Comparison of ENCODE assay signal across 24 cellular contexts in genomic region chr17:82056729-82057621, GRCh38. TPM values are rescaled to one million over a fixed set of nuclear protein-coding genes. Genes with fewer than 3 reads are reported as not detected.
A peak's percentile ranks its signal among the peaks of the same experiment; 100 is the strongest.
DNase-seq lines count a peak whose midpoint lies in the region; ATAC-seq, FAIRE-seq and TF ChIP-seq lines count a peak whose summit lies in the region.
"Had no signal": no experiment of that assay in that cellular context is flagged by ENCODE, and none has a peak within 500 bp of the region (broad histone marks: within the 10 kb centered on the region; RNA-seq: fewer than 3 reads in every experiment).

No MANE protein-coding gene starts in this region.

- H3K4me3 ChIP-seq in AG04450 (ENCODE audit: low read depth, low read length) (no peak overlapping the region), Caco-2 (ENCODE audit: low read depth, low read length) (no peak overlapping the region), Panc1 (ENCODE audit: low read depth in 2 of 2, low read length in 2 of 2) (no peak overlapping the region), HepG2 (replicated peaks in 1 of 3; ENCODE audit: insufficient read depth in 1 of 3, low read depth in 2 of 3, low read length in 3 of 3) (peak overlapping the region in 1 of 3 experiments; percentile 11; a peak in 1 of 6 replicates), hepatocyte (no peak overlapping the region)
- H3K4me3 ChIP-seq: stomach had no signal

- no peaks in the 10 kb centered on the region for H3K27me3 Mint-ChIP-seq in Caco-2 (ENCODE audit: insufficient read depth, unreplicated experiment)
- H3K27me3 Mint-ChIP-seq: activated naive CD8-positive, alpha-beta T cell treated with anti-CD3 and anti-CD28 coated beads for 36 hours; B cell; effector memory CD8-positive, alpha-beta T cell had no signal

- CTCF ChIA-PET in AG04450 (lab: Charles Lee) (no interaction called here), Caco-2 (lab: Charles Lee) (interaction anchor here (1.1 kb wide), 1 partner anchor 19 kb away, joined by 3 read pairs; the partner anchor contains the start of gene DCXR), Panc1 (lab: Charles Lee) (interaction anchor here (1.1 to 1.6 kb wide), 2 partner anchors 19 to 27 kb away, joined by 4 to 7 read pairs; partner anchors contain the start of gene DCXR), HepG2 (lab: Yijun Ruan, JAX; ENCODE audit: low intra/inter-chr PET ratio, low total read pairs) (no interaction called here)

- H3K27ac ChIP-seq in AG04450 (ENCODE audit: low read depth, low read length), result peak overlapping the region; percentile 11
- no peak overlapping the region for H3K27ac ChIP-seq in Panc1 (ENCODE audit: low read length)
- H3K27ac ChIP-seq in HepG2 (ENCODE audit: extremely low read length, insufficient read depth, low read length), result peak overlapping the region; percentile 91
- H3K27ac ChIP-seq in hepatocyte, result no peak overlapping the region
- H3K27ac ChIP-seq: KMS-11, stomach had no signal

- BruUV-seq in Caco-2 (replicated peaks; lab: Mats Ljungman, UMichigan) (TSS peak; percentile 54), Panc1 (replicated peaks; lab: Mats Ljungman, UMichigan) (TSS peak; percentile 89), HepG2 (replicated peaks; lab: Mats Ljungman, UMichigan) (no TSS peak)

- H2AFZ ChIP-seq in HepG2 (ENCODE audit: low read length) (no peak overlapping the region), hepatocyte (no peak overlapping the region)

- no peaks in the 10 kb centered on the region for H3K9me3 Mint-ChIP-seq in Caco-2 (ENCODE audit: unreplicated experiment)
- H3K9me3 Mint-ChIP-seq: activated naive CD8-positive, alpha-beta T cell treated with anti-CD3 and anti-CD28 coated beads for 36 hours; activated T-helper 2 cell treated with anti-CD3 and anti-CD28 coated beads, Interferon-gamma antibody, Interleukin-2, Interleukin-4, amounts not matched to agents 10 μg/mL and 5 μg/mL and 100 μg/mL, durations not matched to agents 14 hours and 24 hours and 36 hours; effector memory CD8-positive, alpha-beta T cell; mesothelial cell of epicardium; natural killer cell had no signal

- POLR2A ChIA-PET in AG04450 (lab: Yijun Ruan, JAX) (interaction anchor here (0.5 to 1.1 kb wide), 2 partner anchors 16 to 19 kb away, joined by 3 to 4 read pairs; no protein-coding TSS in a partner anchor), Caco-2 (lab: Charles Lee) (no interaction called here), Panc1 (lab: Charles Lee) (no interaction called here), HepG2 (lab: Yijun Ruan, JAX) (interaction anchor here (0.7 to 3.1 kb wide), 15 partner anchors 8 to 260 kb away, joined by 3 to 28 read pairs (median 5); partner anchors contain the start of genes CD7, CENPX, DCXR and DUS1L)

- H3K4me3 Mint-ChIP-seq in Caco-2 (ENCODE audit: unreplicated experiment), result no peak overlapping the region
- H3K4me3 Mint-ChIP-seq: activated naive CD8-positive, alpha-beta T cell treated with anti-CD3 and anti-CD28 coated beads for 36 hours; B cell; effector memory CD8-positive, alpha-beta T cell; natural killer cell had no signal

- TF ChIP-seq EP300 in HepG2 (IDR thresholded peaks at IDR 0.05; ENCODE audit: low read depth in 2 of 2, low read length in 2 of 2) (peak in 1 of 2 experiments; percentile 14; a peak in 1 of 4 replicates), HepG2 (CRISPR knock-in tag; IDR thresholded peaks at IDR 0.05; ENCODE audit: borderline replicate concordance) (no peak)

- H3K4me2 ChIP-seq in HepG2 (ENCODE audit: low read depth, low read length), result peak overlapping the region; percentile 29
- H3K4me2 ChIP-seq in hepatocyte, result no peak overlapping the region
- H3K4me2 ChIP-seq: KMS-11 had no signal

- DNase-seq in AG04450 (ENCODE audit: low read depth, low spot score) (no peak), Caco-2 (no peak), Panc1 (ENCODE audit: low read depth, low spot score) (no peak), HepG2 (ENCODE audit: low spot score) (peak; percentile 79), hepatocyte (ENCODE audit: low spot score) (no peak), DMS153 treated with DMSO at 0.1 percent for 48 hours (lab: John Stamatoyannopoulos, UW; ENCODE audit: unreplicated experiment) (no peak)
- DNase-seq: activated CD4-positive, alpha-beta T cell treated with anti-CD3 and anti-CD28 coated beads for 48 hours; activated naive CD8-positive, alpha-beta T cell treated with anti-CD3 and anti-CD28 coated beads for 36 hours; effector memory CD8-positive, alpha-beta T cell; kidney glomerular epithelial cell; MV-4-11; natural killer cell; NCI-H1930; NCI-H510A; SHP77; stomach; trophoblast cell had no signal

- H3K4me1 Mint-ChIP-seq in Caco-2 (ENCODE audit: low read depth, unreplicated experiment), result no peaks in the 10 kb centered on the region

- no peaks in the 10 kb centered on the region for H3K9me2 ChIP-seq in hepatocyte (replicated peaks; ENCODE audit: insufficient read depth)

- no peak for TF ChIP-seq CTCF in AG04450 (IDR thresholded peaks at IDR 0.05; ENCODE audit: low read depth, low read length)
- TF ChIP-seq CTCF in Caco-2 (IDR thresholded peaks at IDR 0.05; ENCODE audit: insufficient read depth in 1 of 2, low read depth in 1 of 2, low read length in 1 of 2, severe bottlenecking in 1 of 2, unreplicated experiment in 1 of 2), result no peak
- no peak for TF ChIP-seq CTCF in Panc1 (IDR thresholded peaks at IDR 0.05)
- peak; percentile 53 for TF ChIP-seq CTCF in HepG2 (CRISPR knock-in tag; IDR thresholded peaks at IDR 0.05)
- no peak for TF ChIP-seq CTCF in hepatocyte (IDR thresholded peaks at IDR 0.05; ENCODE audit: poor library complexity)

- in situ Hi-C loops in Panc1 (cut with HindIII; ENCODE audit: low pct_unique_long_range_greater_than_20kb, low sequenced_read_pairs), result loop anchor here (10.0 kb wide), 1 partner anchor 78 kb away; no protein-coding TSS in a partner anchor
- in situ Hi-C loops in HepG2 (cut with HindIII; ENCODE audit: extremely low pct_ligation_motif_present, low pct_unique_long_range_greater_than_20kb), result no loop called here

- H3K27me3 ChIP-seq in AG04450 (ENCODE audit: control insufficient read depth, insufficient read depth, low read length) (no peaks in the 10 kb centered on the region), Caco-2 (replicated peaks; ENCODE audit: control insufficient read depth, insufficient read depth, low read length) (no peaks in the 10 kb centered on the region), Panc1 (ENCODE audit: control insufficient read depth, insufficient read depth, low read length) (no peaks in the 10 kb centered on the region), HepG2 (ENCODE audit: control insufficient read depth in 1 of 2, insufficient read depth in 2 of 2, low read length in 2 of 2) (no peaks in the 10 kb centered on the region; a peak in 1 of 5 replicates), hepatocyte (no peaks in the 10 kb centered on the region)
- H3K27me3 ChIP-seq: stomach had no signal

- H3K79me2 ChIP-seq in HepG2 (ENCODE audit: insufficient read depth, low read length) (peaks cover 18% of the 10 kb centered on the region), hepatocyte (peaks cover 15% of the 10 kb centered on the region)

- H3K9me3 ChIP-seq in AG04450 (ENCODE audit: control insufficient read depth, insufficient read depth, low read length) (no peaks in the 10 kb centered on the region; the same call in 1 of the 2 replicates), Caco-2 (no peaks in the 10 kb centered on the region), Panc1 (ENCODE audit: control insufficient read depth, insufficient read depth, low read depth, low read length) (no peaks in the 10 kb centered on the region), HepG2 (ENCODE audit: low read length) (no peaks in the 10 kb centered on the region), hepatocyte (ENCODE audit: low read depth) (no peaks in the 10 kb centered on the region)
- H3K9me3 ChIP-seq: stomach had no signal

- peak overlapping the region; percentile 59 for H3K9ac ChIP-seq in HepG2 (ENCODE audit: insufficient read depth, low read depth, low read length)
- H3K9ac ChIP-seq: KMS-11 had no signal

- peak; percentile 83 for FAIRE-seq in HepG2 (lab: Jason Lieb, UNC)
- FAIRE-seq: G401.6, TTC549 had no signal

- H4K20me1 ChIP-seq in HepG2 (ENCODE audit: insufficient read depth, low read length), result no peaks in the 10 kb centered on the region; the same call in 1 of the 2 replicates
- peaks cover 3% of the 10 kb centered on the region for H4K20me1 ChIP-seq in hepatocyte (ENCODE audit: insufficient read depth, poor library complexity, severe bottlenecking)

- peak; percentile 44 for ATAC-seq in Panc1
- peak; percentile 80 for ATAC-seq in HepG2
- ATAC-seq in HG03196 (IDR thresholded peaks at IDR 0.05; ENCODE audit: unreplicated experiment), result no peak
- ATAC-seq: effector memory CD8-positive, alpha-beta T cell; natural killer cell had no signal

- TF ChIP-seq POLR2A in HepG2 (IDR thresholded peaks at IDR 0.05; ENCODE audit: insufficient read depth in 1 of 2, low read depth in 2 of 2, low read length in 2 of 2), result no peak

- intact Hi-C loops in Caco-2 (cut with micrococcal nuclease; ENCODE audit: unreplicated experiment) (no loop called here), Panc1 (cut with micrococcal nuclease; ENCODE audit: unreplicated experiment) (no loop called here), HepG2 (cut with micrococcal nuclease; ENCODE audit: unreplicated experiment) (no loop called here)

- H3K36me3 ChIP-seq in Caco-2 (ENCODE audit: control insufficient read depth, insufficient read depth, low read length) (peaks cover 1% of the 10 kb centered on the region; the same call in 1 of the 2 replicates), Panc1 (ENCODE audit: control insufficient read depth, insufficient read depth, low read length) (peaks cover 12% of the 10 kb centered on the region), HepG2 (replicated peaks in 1 of 2; ENCODE audit: control insufficient read depth in 1 of 2, insufficient read depth in 2 of 2, low read length in 2 of 2) (peaks cover 42 to 61% of the 10 kb centered on the region in 2 experiments), hepatocyte (replicated peaks; ENCODE audit: insufficient read depth, low read depth) (no peaks in the 10 kb centered on the region)

- peak; percentile 52 for TF ChIP-seq RAD21 in HepG2 (CRISPR knock-in tag; IDR thresholded peaks at IDR 0.05)

- 56% methylated on average over 18 of the region's 29 CpGs for WGBS in HepG2 (ENCODE audit: low lambda C conversion rate)
- WGBS in hepatocyte (ENCODE audit: low lambda C conversion rate, missing lambda C conversion rate), result 92% methylated on average over 28 of the region's 29 CpGs

- peaks cover 71% of the 10 kb centered on the region for H3K36me3 Mint-ChIP-seq in Caco-2 (ENCODE audit: insufficient read depth, unreplicated experiment)
- H3K36me3 Mint-ChIP-seq: natural killer cell had no signal

- H3K4me1 ChIP-seq in Caco-2 (no peaks in the 10 kb centered on the region; the same call in 1 of the 2 replicates), Panc1 (ENCODE audit: control insufficient read depth, insufficient read depth, low read length) (peaks cover 26% of the 10 kb centered on the region), HepG2 (ENCODE audit: insufficient read depth, low read length) (peaks cover 46% of the 10 kb centered on the region), hepatocyte (ENCODE audit: insufficient read depth) (peaks cover 8% of the 10 kb centered on the region)

- H3K27ac Mint-ChIP-seq in Caco-2 (ENCODE audit: unreplicated experiment), result peak overlapping the region; percentile 29
- H3K27ac Mint-ChIP-seq: activated naive CD8-positive, alpha-beta T cell treated with anti-CD3 and anti-CD28 coated beads for 36 hours; activated T-helper 2 cell treated with anti-CD3 and anti-CD28 coated beads, Interferon-gamma antibody, Interleukin-2, Interleukin-4, amounts not matched to agents 10 μg/mL and 5 μg/mL and 100 μg/mL, durations not matched to agents 14 hours and 24 hours and 36 hours; effector memory CD8-positive, alpha-beta T cell; mesothelial cell of epicardium; natural killer cell had no signal

RNA-seq across cellular contexts. Expression of gene GPS1, which starts 5.3 kb away (rescaled TPM):
- 63.1 and 94.3 TPM in 2 replicates for polyA plus RNA-seq in AG04450 (2011; rRNA removed)
- 74.9 and 108 TPM in 2 replicates for polyA minus RNA-seq in AG04450 (2011; rRNA and poly(A)+ RNA removed)
- 185 and 195 TPM in 2 replicates for total RNA-seq in Caco-2 (2022)
- 175 TPM for total RNA-seq in Panc1 (2021; ENCODE audit: unreplicated experiment)
- polyA plus RNA-seq in Panc1 (2012; ENCODE audit: insufficient read length), result 263 TPM
- total RNA-seq in HepG2 (2016; rRNA removed; fragmentation: Illumina TruSeq; extraction: Trizol), result 106 and 124 TPM in 2 replicates
- total RNA-seq in HepG2 (2016; cell fraction: cytosol; rRNA removed; fragmentation: Illumina TruSeq; extraction: Trizol; ENCODE audit: low read depth), result 87.3 and 88.2 TPM in 2 replicates
- total RNA-seq in HepG2 (2016; cell fraction: insoluble cytoplasmic fraction; rRNA removed; fragmentation: Illumina TruSeq; extraction: Trizol), result 99.7 and 134 TPM in 2 replicates
- 96.5 and 111 TPM in 2 replicates for total RNA-seq in HepG2 (2016; cell fraction: membrane; rRNA removed; fragmentation: Illumina TruSeq; extraction: Trizol)
- total RNA-seq in HepG2 (2016; cell fraction: nucleus; rRNA removed; fragmentation: Illumina TruSeq; extraction: Trizol), result 89.5 and 106 TPM in 2 replicates
- polyA plus RNA-seq in HepG2 (2011; rRNA removed), result 128 and 161 TPM in 2 replicates
- 107 and 157 TPM in 2 replicates for polyA plus RNA-seq in HepG2 (2011; cell fraction: cytosol; rRNA removed)
- polyA plus RNA-seq in HepG2 (2011; cell fraction: nucleus; rRNA removed), result 389 and 467 TPM in 2 replicates
- 102 and 120 TPM in 2 replicates for polyA plus RNA-seq in HepG2 (2012)
- 96.5 and 102 TPM in 2 replicates for polyA plus RNA-seq in HepG2 (2016; cell fraction: cytosol; fragmentation: Illumina TruSeq; extraction: Trizol; ENCODE audit: low read depth)
- polyA plus RNA-seq in HepG2 (2016; cell fraction: insoluble cytoplasmic fraction; fragmentation: Illumina TruSeq; extraction: Trizol; ENCODE audit: low read depth), result 120 and 146 TPM in 2 replicates
- 103 and 104 TPM in 2 replicates for polyA plus RNA-seq in HepG2 (2016; cell fraction: membrane; fragmentation: Illumina TruSeq; extraction: Trizol; ENCODE audit: low read depth)
- 225 and 229 TPM in 2 replicates for polyA plus RNA-seq in HepG2 (2016; cell fraction: nucleus; fragmentation: Illumina TruSeq; extraction: Trizol; ENCODE audit: insufficient read depth, low read depth)
- 182 and 265 TPM in 2 replicates for polyA minus RNA-seq in HepG2 (2011; rRNA and poly(A)+ RNA removed; ENCODE audit: low replicate concordance)
- 76.6 and 80.3 TPM in 2 replicates for polyA minus RNA-seq in HepG2 (2011; cell fraction: cytosol; rRNA and poly(A)+ RNA removed)
- 60.2 and 61.0 TPM in 2 replicates for polyA minus RNA-seq in HepG2 (2011; cell fraction: nucleus; rRNA and poly(A)+ RNA removed)
- total RNA-seq in hepatocyte, result 101 and 124 TPM in 2 replicates
- 160 and 167 TPM in 2 replicates for polyA plus RNA-seq in hepatocyte

RNA-seq across cellular contexts. Expression of gene RFNG, which starts 5.4 kb away (rescaled TPM):
- 11.8 and 14.1 TPM in 2 replicates for polyA plus RNA-seq in AG04450 (2011; rRNA removed)
- polyA minus RNA-seq in AG04450 (2011; rRNA and poly(A)+ RNA removed), result 19.4 and 25.1 TPM in 2 replicates
- 33.0 and 35.5 TPM in 2 replicates for total RNA-seq in Caco-2 (2022)
- total RNA-seq in Panc1 (2021; ENCODE audit: unreplicated experiment), result 43.4 TPM
- polyA plus RNA-seq in Panc1 (2012; ENCODE audit: insufficient read length), result 54.6 TPM
- 27.8 and 64.0 TPM in 2 replicates for total RNA-seq in HepG2 (2016; rRNA removed; fragmentation: Illumina TruSeq; extraction: Trizol)
- 72.5 and 73.8 TPM in 2 replicates for total RNA-seq in HepG2 (2016; cell fraction: cytosol; rRNA removed; fragmentation: Illumina TruSeq; extraction: Trizol; ENCODE audit: low read depth)
- total RNA-seq in HepG2 (2016; cell fraction: insoluble cytoplasmic fraction; rRNA removed; fragmentation: Illumina TruSeq; extraction: Trizol), result 23.6 and 61.0 TPM in 2 replicates
- total RNA-seq in HepG2 (2016; cell fraction: membrane; rRNA removed; fragmentation: Illumina TruSeq; extraction: Trizol), result 95.0 and 98.0 TPM in 2 replicates
- 53.3 and 60.7 TPM in 2 replicates for total RNA-seq in HepG2 (2016; cell fraction: nucleus; rRNA removed; fragmentation: Illumina TruSeq; extraction: Trizol)
- polyA plus RNA-seq in HepG2 (2011; rRNA removed), result 61.4 and 90.6 TPM in 2 replicates
- polyA plus RNA-seq in HepG2 (2011; cell fraction: cytosol; rRNA removed), result 36.1 and 62.0 TPM in 2 replicates
- polyA plus RNA-seq in HepG2 (2011; cell fraction: nucleus; rRNA removed), result 548 and 733 TPM in 2 replicates
- polyA plus RNA-seq in HepG2 (2012), result 60.9 and 71.7 TPM in 2 replicates
- 106 and 121 TPM in 2 replicates for polyA plus RNA-seq in HepG2 (2016; cell fraction: cytosol; fragmentation: Illumina TruSeq; extraction: Trizol; ENCODE audit: low read depth)
- 35.7 and 47.7 TPM in 2 replicates for polyA plus RNA-seq in HepG2 (2016; cell fraction: insoluble cytoplasmic fraction; fragmentation: Illumina TruSeq; extraction: Trizol; ENCODE audit: low read depth)
- 128 and 132 TPM in 2 replicates for polyA plus RNA-seq in HepG2 (2016; cell fraction: membrane; fragmentation: Illumina TruSeq; extraction: Trizol; ENCODE audit: low read depth)
- 227 and 229 TPM in 2 replicates for polyA plus RNA-seq in HepG2 (2016; cell fraction: nucleus; fragmentation: Illumina TruSeq; extraction: Trizol; ENCODE audit: insufficient read depth, low read depth)
- 12.3 and 58.2 TPM in 2 replicates for polyA minus RNA-seq in HepG2 (2011; rRNA and poly(A)+ RNA removed; ENCODE audit: low replicate concordance)
- polyA minus RNA-seq in HepG2 (2011; cell fraction: cytosol; rRNA and poly(A)+ RNA removed), result 21.9 and 29.0 TPM in 2 replicates
- polyA minus RNA-seq in HepG2 (2011; cell fraction: nucleus; rRNA and poly(A)+ RNA removed), result 29.7 and 35.9 TPM in 2 replicates
- 39.6 and 43.2 TPM in 2 replicates for total RNA-seq in hepatocyte
- 109 and 118 TPM in 2 replicates for polyA plus RNA-seq in hepatocyte

RNA-seq across cellular contexts. Expression of gene DUS1L, which starts 8.6 kb away (rescaled TPM):
- polyA plus RNA-seq in AG04450 (2011; rRNA removed) (21.4 and 27.0 TPM in 2 replicates), HepG2 (2011; rRNA removed) (81.0 and 108 TPM in 2 replicates), hepatocyte (160 and 202 TPM in 2 replicates)
- 14.5 and 14.8 TPM in 2 replicates for polyA minus RNA-seq in AG04450 (2011; rRNA and poly(A)+ RNA removed)
- total RNA-seq in Caco-2 (2022) (129 TPM in 2 replicates), Panc1 (2021; ENCODE audit: unreplicated experiment) (115 TPM), HepG2 (2016; rRNA removed; fragmentation: Illumina TruSeq; extraction: Trizol) (67.9 and 109 TPM in 2 replicates), hepatocyte (71.5 and 71.9 TPM in 2 replicates)
- polyA plus RNA-seq in Panc1 (2012; ENCODE audit: insufficient read length), result 157 TPM
- 206 and 220 TPM in 2 replicates for total RNA-seq in HepG2 (2016; cell fraction: cytosol; rRNA removed; fragmentation: Illumina TruSeq; extraction: Trizol; ENCODE audit: low read depth)
- total RNA-seq in HepG2 (2016; cell fraction: insoluble cytoplasmic fraction; rRNA removed; fragmentation: Illumina TruSeq; extraction: Trizol), result 58.4 and 113 TPM in 2 replicates
- 268 and 276 TPM in 2 replicates for total RNA-seq in HepG2 (2016; cell fraction: membrane; rRNA removed; fragmentation: Illumina TruSeq; extraction: Trizol)
- total RNA-seq in HepG2 (2016; cell fraction: nucleus; rRNA removed; fragmentation: Illumina TruSeq; extraction: Trizol), result 69.9 and 102 TPM in 2 replicates
- polyA plus RNA-seq in HepG2 (2011; cell fraction: cytosol; rRNA removed), result 64.5 and 97.7 TPM in 2 replicates
- 583 and 668 TPM in 2 replicates for polyA plus RNA-seq in HepG2 (2011; cell fraction: nucleus; rRNA removed)
- polyA plus RNA-seq in HepG2 (2012), result 82.7 and 123 TPM in 2 replicates
- polyA plus RNA-seq in HepG2 (2016; cell fraction: cytosol; fragmentation: Illumina TruSeq; extraction: Trizol; ENCODE audit: low read depth), result 353 and 384 TPM in 2 replicates
- polyA plus RNA-seq in HepG2 (2016; cell fraction: insoluble cytoplasmic fraction; fragmentation: Illumina TruSeq; extraction: Trizol; ENCODE audit: low read depth), result 138 and 172 TPM in 2 replicates
- polyA plus RNA-seq in HepG2 (2016; cell fraction: membrane; fragmentation: Illumina TruSeq; extraction: Trizol; ENCODE audit: low read depth), result 444 and 521 TPM in 2 replicates
- polyA plus RNA-seq in HepG2 (2016; cell fraction: nucleus; fragmentation: Illumina TruSeq; extraction: Trizol; ENCODE audit: insufficient read depth, low read depth), result 330 and 339 TPM in 2 replicates
- polyA minus RNA-seq in HepG2 (2011; rRNA and poly(A)+ RNA removed; ENCODE audit: low replicate concordance), result 47.0 and 79.2 TPM in 2 replicates
- 31.7 and 34.4 TPM in 2 replicates for polyA minus RNA-seq in HepG2 (2011; cell fraction: cytosol; rRNA and poly(A)+ RNA removed)
- polyA minus RNA-seq in HepG2 (2011; cell fraction: nucleus; rRNA and poly(A)+ RNA removed), result 85.7 and 87.9 TPM in 2 replicates

RNA-seq across cellular contexts. Expression of gene DCXR, which starts 19.5 kb away (rescaled TPM):
- polyA plus RNA-seq in AG04450 (2011; rRNA removed) (35.5 and 55.6 TPM in 2 replicates), HepG2 (2011; rRNA removed) (287 and 290 TPM in 2 replicates), hepatocyte (185 and 207 TPM in 2 replicates)
- 31.5 and 46.4 TPM in 2 replicates for polyA minus RNA-seq in AG04450 (2011; rRNA and poly(A)+ RNA removed)
- total RNA-seq in Caco-2 (2022) (197 and 208 TPM in 2 replicates), Panc1 (2021; ENCODE audit: unreplicated experiment) (128 TPM), HepG2 (2016; rRNA removed; fragmentation: Illumina TruSeq; extraction: Trizol) (286 and 311 TPM in 2 replicates), hepatocyte (118 and 125 TPM in 2 replicates)
- polyA plus RNA-seq in Panc1 (2012; ENCODE audit: insufficient read length), result 148 TPM
- 275 and 353 TPM in 2 replicates for total RNA-seq in HepG2 (2016; cell fraction: cytosol; rRNA removed; fragmentation: Illumina TruSeq; extraction: Trizol; ENCODE audit: low read depth)
- 302 and 321 TPM in 2 replicates for total RNA-seq in HepG2 (2016; cell fraction: insoluble cytoplasmic fraction; rRNA removed; fragmentation: Illumina TruSeq; extraction: Trizol)
- 228 and 297 TPM in 2 replicates for total RNA-seq in HepG2 (2016; cell fraction: membrane; rRNA removed; fragmentation: Illumina TruSeq; extraction: Trizol)
- 132 and 152 TPM in 2 replicates for total RNA-seq in HepG2 (2016; cell fraction: nucleus; rRNA removed; fragmentation: Illumina TruSeq; extraction: Trizol)
- 253 and 424 TPM in 2 replicates for polyA plus RNA-seq in HepG2 (2011; cell fraction: cytosol; rRNA removed)
- polyA plus RNA-seq in HepG2 (2011; cell fraction: nucleus; rRNA removed), result 645 and 737 TPM in 2 replicates
- 190 and 266 TPM in 2 replicates for polyA plus RNA-seq in HepG2 (2012)
- 398 and 426 TPM in 2 replicates for polyA plus RNA-seq in HepG2 (2016; cell fraction: cytosol; fragmentation: Illumina TruSeq; extraction: Trizol; ENCODE audit: low read depth)
- 296 and 330 TPM in 2 replicates for polyA plus RNA-seq in HepG2 (2016; cell fraction: insoluble cytoplasmic fraction; fragmentation: Illumina TruSeq; extraction: Trizol; ENCODE audit: low read depth)
- polyA plus RNA-seq in HepG2 (2016; cell fraction: membrane; fragmentation: Illumina TruSeq; extraction: Trizol; ENCODE audit: low read depth), result 308 and 335 TPM in 2 replicates
- 280 and 299 TPM in 2 replicates for polyA plus RNA-seq in HepG2 (2016; cell fraction: nucleus; fragmentation: Illumina TruSeq; extraction: Trizol; ENCODE audit: insufficient read depth, low read depth)
- polyA minus RNA-seq in HepG2 (2011; rRNA and poly(A)+ RNA removed; ENCODE audit: low replicate concordance), result 73.9 and 172 TPM in 2 replicates
- polyA minus RNA-seq in HepG2 (2011; cell fraction: cytosol; rRNA and poly(A)+ RNA removed), result 52.1 and 74.6 TPM in 2 replicates
- 61.5 and 67.5 TPM in 2 replicates for polyA minus RNA-seq in HepG2 (2011; cell fraction: nucleus; rRNA and poly(A)+ RNA removed)

RNA-seq across cellular contexts. Expression of gene RAC3, which starts 25.5 kb away (rescaled TPM):
- 12.9 and 18.7 TPM in 2 replicates for polyA plus RNA-seq in AG04450 (2011; rRNA removed)
- 8.5 and 16.2 TPM in 2 replicates for polyA minus RNA-seq in AG04450 (2011; rRNA and poly(A)+ RNA removed)
- 94.5 and 96.7 TPM in 2 replicates for total RNA-seq in Caco-2 (2022)
- total RNA-seq in Panc1 (2021; ENCODE audit: unreplicated experiment), result 39.4 TPM
- polyA plus RNA-seq in Panc1 (2012; ENCODE audit: insufficient read length), result 84.7 TPM
- 4.0 and 10.5 TPM in 2 replicates for total RNA-seq in HepG2 (2016; rRNA removed; fragmentation: Illumina TruSeq; extraction: Trizol)
- 6.8 and 9.8 TPM in 2 replicates for total RNA-seq in HepG2 (2016; cell fraction: cytosol; rRNA removed; fragmentation: Illumina TruSeq; extraction: Trizol; ENCODE audit: low read depth)
- total RNA-seq in HepG2 (2016; cell fraction: insoluble cytoplasmic fraction; rRNA removed; fragmentation: Illumina TruSeq; extraction: Trizol), result 3.9 and 12.6 TPM in 2 replicates
- 7.3 and 10.1 TPM in 2 replicates for total RNA-seq in HepG2 (2016; cell fraction: membrane; rRNA removed; fragmentation: Illumina TruSeq; extraction: Trizol)
- total RNA-seq in HepG2 (2016; cell fraction: nucleus; rRNA removed; fragmentation: Illumina TruSeq; extraction: Trizol), result 11.7 and 12.9 TPM in 2 replicates
- polyA plus RNA-seq in HepG2 (2011; rRNA removed), result 21.3 and 24.1 TPM in 2 replicates
- polyA plus RNA-seq in HepG2 (2011; cell fraction: cytosol; rRNA removed), result 12.8 and 16.7 TPM in 2 replicates
- 111 and 165 TPM in 2 replicates for polyA plus RNA-seq in HepG2 (2011; cell fraction: nucleus; rRNA removed)
- 6.3 and 10.6 TPM in 2 replicates for polyA plus RNA-seq in HepG2 (2012)
- polyA plus RNA-seq in HepG2 (2016; cell fraction: cytosol; fragmentation: Illumina TruSeq; extraction: Trizol; ENCODE audit: low read depth), result 10.4 and 12.0 TPM in 2 replicates
- 6.0 and 7.2 TPM in 2 replicates for polyA plus RNA-seq in HepG2 (2016; cell fraction: insoluble cytoplasmic fraction; fragmentation: Illumina TruSeq; extraction: Trizol; ENCODE audit: low read depth)
- polyA plus RNA-seq in HepG2 (2016; cell fraction: membrane; fragmentation: Illumina TruSeq; extraction: Trizol; ENCODE audit: low read depth), result 8.8 and 10.0 TPM in 2 replicates
- polyA plus RNA-seq in HepG2 (2016; cell fraction: nucleus; fragmentation: Illumina TruSeq; extraction: Trizol; ENCODE audit: insufficient read depth, low read depth), result 45.9 and 51.6 TPM in 2 replicates
- polyA minus RNA-seq in HepG2 (2011; rRNA and poly(A)+ RNA removed; ENCODE audit: low replicate concordance), result 12.6 and 13.2 TPM in 2 replicates
- polyA minus RNA-seq in HepG2 (2011; cell fraction: cytosol; rRNA and poly(A)+ RNA removed), result 3.0 and 3.6 TPM in 2 replicates
- 6.7 and 7.6 TPM in 2 replicates for polyA minus RNA-seq in HepG2 (2011; cell fraction: nucleus; rRNA and poly(A)+ RNA removed)
- 11.8 and 13.7 TPM in 2 replicates for total RNA-seq in hepatocyte
- polyA plus RNA-seq in hepatocyte, result 5.2 and 5.5 TPM in 2 replicates

Comparison
In these comparisons a context has a peak if more than half of its experiments do, and no peak if none do; other contexts are left out.
1. H3K27ac ChIP-seq: peak in AG04450 (single experiment) and HepG2 (single experiment); none in Panc1 (single experiment) and hepatocyte (single experiment).
2. CTCF ChIA-PET loops: an anchor here in Caco-2 (1.1 kb wide) and Panc1 (1.1 to 1.6 kb wide); none called in AG04450 and HepG2.
3. POLR2A ChIA-PET loops: an anchor here in AG04450 (0.5 to 1.1 kb wide) and HepG2 (0.7 to 3.1 kb wide); none called in Caco-2 and Panc1.